Comparison of ENCODE assay signal across 1 cellular context in genomic region chr18:57434536-57435494, GRCh38.
TF ChIP-seq lines count a peak whose summit lies in the region.

TSS of gene ONECUT2 (plus strand) at chr18:57435374. CDS start at chr18:57435717, 343 bp downstream.

TF ChIP-seq in HepG2, 621 proteins besides CTCF, POLR2A, EP300 and RAD21 (continued from another document and continues in another):
- TF ChIP-seq KLF16 (CRISPR knock-in tag; IDR thresholded peaks at IDR 0.05) (peak in 1 of 2 experiments; percentile 70; a peak in 2 of 4 replicates), ZNF740 (CRISPR knock-in tag; IDR thresholded peaks at IDR 0.05) (peak; percentile 28; the same call in 1 of the 2 replicates), ZNF367 (CRISPR knock-in tag; IDR thresholded peaks at IDR 0.05; ENCODE audit: borderline replicate concordance) (no peak), KDM2A (CRISPR knock-in tag; IDR thresholded peaks at IDR 0.05; ENCODE audit: borderline replicate concordance, low read depth) (0 out of 2 replicates have a peak, but pooled peaks have one; percentile 54), SNAPC4 (CRISPR knock-in tag; IDR thresholded peaks at IDR 0.05) (0 out of 2 replicates have a peak, but pooled peaks have one; percentile 64), MXD1 (CRISPR knock-in tag; IDR thresholded peaks at IDR 0.05) (no peak), ZNF124 (CRISPR knock-in tag; IDR thresholded peaks at IDR 0.05) (no peak), ZNF44 (CRISPR knock-in tag; IDR thresholded peaks at IDR 0.05) (no peak), SOX5 (CRISPR knock-in tag; IDR thresholded peaks at IDR 0.05; ENCODE audit: borderline replicate concordance) (peak; percentile 9; the same call in 1 of the 2 replicates), PCBP2 (optimal IDR thresholded peaks at IDR 0.05; ENCODE audit: low read depth, low read length, poor library complexity, severe bottlenecking) (no peak), HMG20B (CRISPR knock-in tag; conservative IDR thresholded peaks at IDR 0.05) (no peak), NFIC (IDR thresholded peaks at IDR 0.05; ENCODE audit: low read length) (no peak), TSC22D2 (CRISPR knock-in tag; IDR thresholded peaks at IDR 0.05; ENCODE audit: borderline replicate concordance) (peak; percentile 20; the same call in 1 of the 2 replicates), HCFC1 (IDR thresholded peaks at IDR 0.05; ENCODE audit: low read depth, low read length) (no peak), ZHX1 (CRISPR knock-in tag; IDR thresholded peaks at IDR 0.05; ENCODE audit: low read depth) (no peak), POGZ (CRISPR knock-in tag; IDR thresholded peaks at IDR 0.05) (peak; percentile 31; the same call in 1 of the 2 replicates), HMG20A (CRISPR knock-in tag; IDR thresholded peaks at IDR 0.05; ENCODE audit: borderline replicate concordance) (no peak), PLSCR1 (CRISPR knock-in tag; IDR thresholded peaks at IDR 0.05; ENCODE audit: borderline replicate concordance) (no peak), TBX2 (CRISPR knock-in tag; IDR thresholded peaks at IDR 0.05; ENCODE audit: borderline replicate concordance) (peak; percentile 19; the same call in 1 of the 2 replicates), ZNF879 (CRISPR knock-in tag; IDR thresholded peaks at IDR 0.05) (no peak), TAF1 (CRISPR knock-in tag; IDR thresholded peaks at IDR 0.05) (peak; percentile 70; the same call in 1 of the 2 replicates), ZNF513 (CRISPR knock-in tag; conservative IDR thresholded peaks at IDR 0.05) (no peak), ZNF616 (CRISPR knock-in tag; IDR thresholded peaks at IDR 0.05; ENCODE audit: low read depth) (no peak), HNRNPUL1 (IDR thresholded peaks at IDR 0.05; ENCODE audit: low read depth, low read length) (no peak), ZNF276 (CRISPR knock-in tag; IDR thresholded peaks at IDR 0.05; ENCODE audit: low read depth) (no peak), NCOA1 (CRISPR knock-in tag; IDR thresholded peaks at IDR 0.05) (no peak), RNF2 (conservative IDR thresholded peaks at IDR 0.05; ENCODE audit: low read depth) (no peak), FOXO4 (CRISPR knock-in tag; conservative IDR thresholded peaks at IDR 0.05) (0 out of 2 replicates have a peak, but pooled peaks have one; percentile 77), PHF5A (CRISPR knock-in tag; IDR thresholded peaks at IDR 0.05; ENCODE audit: low read depth, unreplicated experiment) (no peak), GRHL1 (CRISPR knock-in tag; conservative IDR thresholded peaks at IDR 0.05) (no peak), ETV5 (CRISPR knock-in tag; IDR thresholded peaks at IDR 0.05; ENCODE audit: borderline replicate concordance) (peak; percentile 10; the same call in 1 of the 2 replicates), GLI4 (CRISPR knock-in tag; IDR thresholded peaks at IDR 0.05; ENCODE audit: borderline replicate concordance) (no peak), FOXC1 (CRISPR knock-in tag; IDR thresholded peaks at IDR 0.05; ENCODE audit: borderline replicate concordance) (peak; percentile 74; the same call in 1 of the 2 replicates), ZNF142 (CRISPR knock-in tag; IDR thresholded peaks at IDR 0.05) (0 out of 2 replicates have a peak, but pooled peaks have one; percentile 4)
